Comparison of ENCODE assay signal across 5 cellular contexts in the genomic region with DNA sequence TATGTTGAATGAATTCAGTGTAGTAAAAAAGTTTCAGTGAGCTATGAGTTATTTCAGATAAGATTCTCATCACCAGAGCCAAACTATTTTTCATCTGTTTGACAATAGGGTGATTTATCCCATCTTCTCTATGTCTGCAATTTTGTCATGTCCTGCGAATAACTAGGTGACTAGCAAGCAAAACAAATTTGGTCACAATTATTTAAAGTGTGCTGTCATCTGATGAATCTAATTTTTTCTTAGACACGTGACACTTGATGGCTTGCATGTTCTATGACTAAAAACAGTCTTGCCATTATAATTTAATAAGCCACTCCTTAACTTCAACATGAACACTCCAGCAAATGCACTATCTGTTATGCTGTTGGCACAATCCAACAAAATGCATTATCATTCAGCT.
"Had no signal": no experiment of that assay in that cellular context is flagged by ENCODE, and none has a peak within 500 bp of the region (broad histone marks: within the 10 kb centered on the region; RNA-seq: fewer than 3 reads in every experiment).

No MANE protein-coding gene starts in this region.

- H3K27ac ChIP-seq: HL-60 had no signal

- H3K4me3 ChIP-seq: K562 had no signal

- ATAC-seq: HepG2, K562 had no signal

- DNase-seq: IMR-90, KBM-7 had no signal
